Comparison of ENCODE assay signal across 8 cellular contexts in the genomic region with DNA sequence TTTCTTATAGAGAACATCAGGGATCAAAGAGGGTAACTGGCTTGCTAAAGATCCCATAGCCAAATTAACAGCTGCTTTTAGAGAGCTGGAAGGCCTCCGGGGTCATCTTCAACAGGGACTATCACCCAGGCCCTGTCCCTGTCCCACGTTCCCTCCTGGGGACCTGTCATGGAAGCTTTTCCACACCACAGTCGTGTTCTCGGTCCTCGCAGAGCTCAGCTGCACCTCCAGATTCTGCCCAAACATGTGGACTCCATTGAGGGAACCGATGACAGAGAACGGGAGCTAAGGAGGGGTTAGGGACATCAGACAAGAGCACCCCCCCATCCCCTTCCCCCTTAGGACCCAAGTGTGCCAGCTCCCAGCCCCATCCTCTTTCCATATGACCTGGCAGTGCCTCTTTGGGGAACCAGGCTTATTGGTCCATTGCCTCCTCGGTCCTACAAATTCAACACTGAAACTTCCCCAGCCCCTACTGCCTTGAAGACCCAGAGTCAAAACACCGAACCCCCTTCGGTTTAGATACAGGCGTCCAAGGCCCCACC. TPM values are rescaled to one million over a fixed set of nuclear protein-coding genes. Genes with fewer than 3 reads are reported as not detected.
DNase-seq lines count a peak whose midpoint lies in the region; TF ChIP-seq lines count a peak whose summit lies in the region.

No MANE protein-coding gene starts in this region.

- no peak for TF ChIP-seq POLR2A in testis (IDR thresholded peaks at IDR 0.05)

- intact Hi-C loops in testis (cut with DNase I; ENCODE audit: low total_unique reads) = no loop called here

- H3K27ac ChIP-seq in adipose tissue (ENCODE audit: low read depth, low read length) (peak overlapping the region; percentile 1), layer of hippocampus (ENCODE audit: low read depth, low read length) (peak overlapping the region; percentile 99), testis (peak overlapping the region; percentile 85 to 95)

- WGBS in adipose tissue, 3 donors = 43 to 46% (median 43%) methylated on average over 11 of the region's 11 CpGs
- WGBS in testis, 2 donors = 32 to 55% methylated on average over 7 to 11 of the region's 11 CpGs

- no peaks in the 10 kb centered on the region for H3K36me3 ChIP-seq in testis (ENCODE audit: low read depth, missing control alignments)

- DNase-seq in T-helper 2 cell treated with Interferon-gamma antibody and Interleukin-4, amounts not matched to agents 5 μg/mL and 100 μg/mL, for 36 hours (ENCODE audit: low spot score) = no peak
- no peak for DNase-seq in T-helper 2 cell
- no peak for DNase-seq in testis
- DNase-seq in activated effector memory CD4-positive, alpha-beta T cell treated with Interleukin-2 at 50 U/mL for 16 hours = no peak
- no peak for DNase-seq in NOMO-1 treated with DMSO at 0.1 percent for 48 hours (lab: John Stamatoyannopoulos, UW; ENCODE audit: unreplicated experiment)
- DNase-seq in NCI-H1694 (lab: John Stamatoyannopoulos, UW) = no peak

- no peaks in the 10 kb centered on the region for H3K36me3 Mint-ChIP-seq in T-helper 2 cell treated with Interferon-gamma antibody and Interleukin-4, amounts not matched to agents 5 μg/mL and 100 μg/mL, for 36 hours (ENCODE audit: low read depth)

- peak overlapping the region; percentile 69 to 74 for H3K4me3 ChIP-seq in testis

- H3K4me1 Mint-ChIP-seq in T-helper 2 cell treated with Interferon-gamma antibody and Interleukin-4, amounts not matched to agents 5 μg/mL and 100 μg/mL, for 36 hours (ENCODE audit: low read depth) = peaks cover 38% of the 10 kb centered on the region

- H3K4me3 Mint-ChIP-seq in T-helper 2 cell treated with Interferon-gamma antibody and Interleukin-4, amounts not matched to agents 5 μg/mL and 100 μg/mL, for 36 hours = peak overlapping the region; percentile 90

- peak overlapping the region; percentile 95 for H3K27ac Mint-ChIP-seq in T-helper 2 cell treated with Interferon-gamma antibody and Interleukin-4, amounts not matched to agents 5 μg/mL and 100 μg/mL, for 36 hours

- TF ChIP-seq CTCF in testis (IDR thresholded peaks at IDR 0.05) = no peak

- no peaks in the 10 kb centered on the region for H3K9me3 ChIP-seq in testis

- no peaks in the 10 kb centered on the region for H3K27me3 ChIP-seq in layer of hippocampus (ENCODE audit: control insufficient read depth, insufficient read depth, low read length)
- no peaks in the 10 kb centered on the region for H3K27me3 ChIP-seq in testis

- H3K9me3 Mint-ChIP-seq in T-helper 2 cell treated with Interferon-gamma antibody and Interleukin-4, amounts not matched to agents 5 μg/mL and 100 μg/mL, for 36 hours = no peaks in the 10 kb centered on the region

- H3K27me3 Mint-ChIP-seq in T-helper 2 cell treated with Interferon-gamma antibody and Interleukin-4, amounts not matched to agents 5 μg/mL and 100 μg/mL, for 36 hours (ENCODE audit: low read depth) = no peaks in the 10 kb centered on the region

- H3K4me1 ChIP-seq in testis = peaks cover 30% of the 10 kb centered on the region

RNA-seq across cellular contexts. Expression of gene FUZ, which starts 0.6 kb away (rescaled TPM):
- 10 to 100 TPM; 19.3 to 21.8 (median 20.9) TPM for polyA plus RNA-seq in adipose tissue
- total RNA-seq in testis = 100 to 1,000 TPM in 1 of 2 donors, 10 to 100 TPM in 1; 56.0 to 101 TPM
- 98.0 TPM for polyA plus RNA-seq in testis (ENCODE audit: insufficient read depth, low read depth, low replicate concordance)

RNA-seq across cellular contexts. Expression of gene MED25, which starts 5.6 kb away (rescaled TPM):
- 10 to 100 TPM; 21.8 to 38.8 (median 22.4) TPM for polyA plus RNA-seq in adipose tissue
- 100 to 1,000 TPM; 244 to 246 TPM for total RNA-seq in testis
- polyA plus RNA-seq in testis (ENCODE audit: insufficient read depth, low read depth, low replicate concordance) = 156 TPM

RNA-seq across cellular contexts. Expression of gene PTOV1, which starts 38.4 kb away (rescaled TPM):
- polyA plus RNA-seq in adipose tissue (10 to 100 TPM; 69.1 to 76.8 (median 73.5) TPM), testis (ENCODE audit: insufficient read depth, low read depth, low replicate concordance) (235 TPM)
- total RNA-seq in testis = 100 to 1,000 TPM; 257 to 260 TPM

RNA-seq across cellular contexts. Expression of gene AP2A1, which starts 45.7 kb away (rescaled TPM):
- polyA plus RNA-seq in adipose tissue = 10 to 100 TPM; 49.3 to 82.4 (median 75.9) TPM
- 100 to 1,000 TPM; 301 to 358 TPM for total RNA-seq in testis
- 226 TPM for polyA plus RNA-seq in testis (ENCODE audit: insufficient read depth, low read depth, low replicate concordance)

RNA-seq across cellular contexts. Expression of gene TSKS, which starts 49.4 kb away (rescaled TPM):
- 1 to 10 TPM in 2 of 3 donors, under 1 TPM in 1; 0.22 to 2.5 (median 1.1) TPM for polyA plus RNA-seq in adipose tissue
- total RNA-seq in testis = 100 to 1,000 TPM in 1 of 2 donors, 10 to 100 TPM in 1; 65.3 to 101 TPM
- 137 TPM for polyA plus RNA-seq in testis (ENCODE audit: insufficient read depth, low read depth, low replicate concordance)

Comparison
In these comparisons a context has a peak if more than half of its experiments do, and no peak if none do; other contexts are left out.
1. H3K27ac ChIP-seq: peak in every context shown above with its lines; median percentile 99 in layer of hippocampus; 90 in testis; 1 in adipose tissue.